Comparison of ENCODE assay signal across 8 cellular contexts in the genomic region with DNA sequence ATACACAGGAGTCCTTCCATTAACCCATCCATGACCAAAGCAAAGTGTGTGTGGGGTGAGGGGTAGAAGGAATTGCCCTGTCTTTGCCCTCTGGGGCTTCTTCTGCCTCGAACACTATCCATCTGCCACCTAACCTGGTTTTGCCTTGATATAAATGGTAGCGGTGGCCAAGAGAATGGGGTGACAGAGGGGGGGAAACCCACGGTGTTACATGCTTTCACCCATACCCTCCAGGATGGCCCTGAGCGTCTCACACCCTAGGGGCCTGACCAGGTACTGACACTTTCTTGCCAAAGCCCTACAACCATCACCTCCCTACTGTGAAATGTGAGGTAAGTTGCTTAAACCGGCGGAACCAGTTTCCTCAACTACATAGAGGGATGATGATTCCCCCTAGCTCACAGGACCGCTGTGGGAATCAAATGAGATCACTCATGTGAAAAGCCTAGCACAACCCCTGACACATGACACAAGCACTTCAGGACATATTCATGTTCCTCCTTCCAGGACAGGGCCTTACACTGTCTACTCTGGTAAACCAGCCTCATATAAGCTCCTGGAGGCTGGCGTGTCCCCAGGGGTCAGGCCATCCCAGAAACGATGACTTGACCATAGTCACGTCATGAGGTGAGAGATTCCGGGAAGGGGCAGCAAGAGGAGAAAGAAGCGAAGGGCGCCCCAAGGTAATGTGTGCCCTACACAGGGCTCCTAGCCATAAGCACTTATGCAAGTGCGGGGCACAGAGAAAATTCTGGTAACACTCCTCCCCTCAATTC. TPM values are rescaled to one million over a fixed set of nuclear protein-coding genes. Genes with fewer than 3 reads are reported as not detected.
DNase-seq lines count a peak whose midpoint lies in the region; ATAC-seq, FAIRE-seq and TF ChIP-seq lines count a peak whose summit lies in the region.

No MANE protein-coding gene starts in this region.

- intact Hi-C loops in uterus (cut with DNase I; ENCODE audit: low total_unique reads) = loop anchor here (5.0 kb wide), 1 partner anchor 229 kb away; no protein-coding TSS in a partner anchor

- FAIRE-seq in GM18507 (lab: Jason Lieb, UNC) = peak; percentile 81

- H3K4me3 ChIP-seq in fibroblast of the aortic adventitia (ENCODE audit: low read depth, low read length) (peak overlapping the region; percentile 66), neural progenitor cell (peak overlapping the region; percentile 46), uterus (peak overlapping the region; percentile 54 to 59)

- H3K27ac Mint-ChIP-seq in activated T-cell treated with anti-CD3 and anti-CD28 coated beads, Interleukin-2, amount 50 U/mL, for 24 hours = peak overlapping the region; percentile 100
- H3K27ac Mint-ChIP-seq in neural progenitor cell = peak overlapping the region; percentile 99

- peaks cover 30% of the 10 kb centered on the region for H3F3A ChIP-seq in neural progenitor cell (ENCODE audit: low read depth)

- H3K4me2 ChIP-seq in neural progenitor cell = peak overlapping the region; percentile 70

- H3K9ac ChIP-seq in neural progenitor cell = no peak overlapping the region

- H3K4me3 Mint-ChIP-seq in activated T-cell treated with anti-CD3 and anti-CD28 coated beads, Interleukin-2, amount 50 U/mL, for 24 hours = peak overlapping the region; percentile 88
- H3K4me3 Mint-ChIP-seq in neural progenitor cell = peak overlapping the region; percentile 88

- DNase-seq in GM18507 (ENCODE audit: extremely low spot score, insufficient read length, low read depth) (no peak), NCI-H526 treated with DMSO at 0.1 percent for 48 hours (lab: John Stamatoyannopoulos, UW) (peak; percentile 97), fibroblast of the aortic adventitia (ENCODE audit: low read depth) (peak; percentile 25), neural progenitor cell (ENCODE audit: low spot score) (peak; percentile 59), uterus (peak; percentile 49 to 60)
- DNase-seq in activated T-cell treated with anti-CD3 and anti-CD28 coated beads, Interleukin-2, amount 50 U/mL, for 24 hours = peak; percentile 78

- H3K9me3 ChIP-seq in neural progenitor cell (ENCODE audit: low read depth) = no peaks in the 10 kb centered on the region
- no peaks in the 10 kb centered on the region for H3K9me3 ChIP-seq in uterus

- H3K27me3 Mint-ChIP-seq in activated T-cell treated with anti-CD3 and anti-CD28 coated beads, Interleukin-2, amount 50 U/mL, for 24 hours = no peaks in the 10 kb centered on the region
- H3K27me3 Mint-ChIP-seq in neural progenitor cell (ENCODE audit: insufficient read depth, low read depth) = peaks cover 10% of the 10 kb centered on the region

- TF ChIP-seq CTCF in 22Rv1 (IDR thresholded peaks at IDR 0.05) (peak; percentile 56), fibroblast of the aortic adventitia (IDR thresholded peaks at IDR 0.05; ENCODE audit: insufficient read depth, low read length) (peak; percentile 40), neural progenitor cell (IDR thresholded peaks at IDR 0.05) (peak; percentile 42), uterus (IDR thresholded peaks at IDR 0.05) (peak in 1 of 4 experiments; percentile 24)

- peak in 1 of 2 donors; percentile 23 for TF ChIP-seq POLR2A in uterus (IDR thresholded peaks at IDR 0.05)

- peaks cover 7% of the 10 kb centered on the region for H3K36me3 Mint-ChIP-seq in activated T-cell treated with anti-CD3 and anti-CD28 coated beads, Interleukin-2, amount 50 U/mL, for 24 hours (ENCODE audit: low read depth)
- H3K36me3 Mint-ChIP-seq in neural progenitor cell = no peaks in the 10 kb centered on the region

- H3K27me3 ChIP-seq in neural progenitor cell = no peaks in the 10 kb centered on the region
- no peaks in the 10 kb centered on the region for H3K27me3 ChIP-seq in uterus

- H3K9me3 Mint-ChIP-seq in activated T-cell treated with anti-CD3 and anti-CD28 coated beads, Interleukin-2, amount 50 U/mL, for 24 hours = no peaks in the 10 kb centered on the region
- H3K9me3 Mint-ChIP-seq in neural progenitor cell = peaks cover 4% of the 10 kb centered on the region

- peak overlapping the region; percentile 99 for H3K27ac ChIP-seq in 22Rv1
- peak overlapping the region; percentile 86 for H3K27ac ChIP-seq in neural progenitor cell
- H3K27ac ChIP-seq in uterus = peak overlapping the region; percentile 99 to 100

- H2AFZ ChIP-seq in neural progenitor cell (replicated peaks) = no peak overlapping the region

- H3K36me3 ChIP-seq in neural progenitor cell (no peaks in the 10 kb centered on the region), uterus (no peaks in the 10 kb centered on the region)

- peak; percentile 31 for ATAC-seq in HG03060 (IDR thresholded peaks at IDR 0.05; ENCODE audit: low read depth, unreplicated experiment)

- H3K4me1 ChIP-seq in neural progenitor cell (peaks cover 16% of the 10 kb centered on the region), uterus (no peaks in the 10 kb centered on the region)

- peaks cover 78% of the 10 kb centered on the region for H3K4me1 Mint-ChIP-seq in activated T-cell treated with anti-CD3 and anti-CD28 coated beads, Interleukin-2, amount 50 U/mL, for 24 hours (ENCODE audit: low read depth)
- H3K4me1 Mint-ChIP-seq in neural progenitor cell = peaks cover 35% of the 10 kb centered on the region

- no peaks in the 10 kb centered on the region for H3K79me2 ChIP-seq in neural progenitor cell (ENCODE audit: low read depth)

- no peaks in the 10 kb centered on the region for H4K20me1 ChIP-seq in neural progenitor cell (ENCODE audit: low read depth)

RNA-seq across cellular contexts. Expression of a gene that starts 49.7 kb away (rescaled TPM):
- total RNA-seq in fibroblast of the aortic adventitia (ENCODE audit: low replicate concordance) = 12.8 and 26.9 TPM in 2 replicates
- total RNA-seq in neural progenitor cell (ENCODE audit: low replicate concordance) = 24.1 and 25.4 TPM in 2 replicates
- 10 to 100 TPM; 10.3 to 45.7 (median 23.8) TPM for total RNA-seq in uterus

RNA-seq across cellular contexts. Expression of a gene that starts 53.9 kb away (rescaled TPM):
- total RNA-seq in fibroblast of the aortic adventitia (ENCODE audit: low replicate concordance) (13.0 and 68.5 TPM in 2 replicates), neural progenitor cell (ENCODE audit: low replicate concordance) (62.0 and 82.0 TPM in 2 replicates), uterus (100 to 1,000 TPM in 2 of 4 donors, 10 to 100 TPM in 2; 55.5 to 294 (median 101) TPM)
